ENCODE assay signal across 1 cellular context in genomic region chr2:32051836-32052439, GRCh38.
TF ChIP-seq lines count a peak whose summit lies in the region.

No MANE protein-coding gene starts in this region.

TF ChIP-seq in GM23338, 12 proteins besides CTCF, POLR2A, EP300 and RAD21 (continued from another document):
- TF ChIP-seq, protein P1, sequence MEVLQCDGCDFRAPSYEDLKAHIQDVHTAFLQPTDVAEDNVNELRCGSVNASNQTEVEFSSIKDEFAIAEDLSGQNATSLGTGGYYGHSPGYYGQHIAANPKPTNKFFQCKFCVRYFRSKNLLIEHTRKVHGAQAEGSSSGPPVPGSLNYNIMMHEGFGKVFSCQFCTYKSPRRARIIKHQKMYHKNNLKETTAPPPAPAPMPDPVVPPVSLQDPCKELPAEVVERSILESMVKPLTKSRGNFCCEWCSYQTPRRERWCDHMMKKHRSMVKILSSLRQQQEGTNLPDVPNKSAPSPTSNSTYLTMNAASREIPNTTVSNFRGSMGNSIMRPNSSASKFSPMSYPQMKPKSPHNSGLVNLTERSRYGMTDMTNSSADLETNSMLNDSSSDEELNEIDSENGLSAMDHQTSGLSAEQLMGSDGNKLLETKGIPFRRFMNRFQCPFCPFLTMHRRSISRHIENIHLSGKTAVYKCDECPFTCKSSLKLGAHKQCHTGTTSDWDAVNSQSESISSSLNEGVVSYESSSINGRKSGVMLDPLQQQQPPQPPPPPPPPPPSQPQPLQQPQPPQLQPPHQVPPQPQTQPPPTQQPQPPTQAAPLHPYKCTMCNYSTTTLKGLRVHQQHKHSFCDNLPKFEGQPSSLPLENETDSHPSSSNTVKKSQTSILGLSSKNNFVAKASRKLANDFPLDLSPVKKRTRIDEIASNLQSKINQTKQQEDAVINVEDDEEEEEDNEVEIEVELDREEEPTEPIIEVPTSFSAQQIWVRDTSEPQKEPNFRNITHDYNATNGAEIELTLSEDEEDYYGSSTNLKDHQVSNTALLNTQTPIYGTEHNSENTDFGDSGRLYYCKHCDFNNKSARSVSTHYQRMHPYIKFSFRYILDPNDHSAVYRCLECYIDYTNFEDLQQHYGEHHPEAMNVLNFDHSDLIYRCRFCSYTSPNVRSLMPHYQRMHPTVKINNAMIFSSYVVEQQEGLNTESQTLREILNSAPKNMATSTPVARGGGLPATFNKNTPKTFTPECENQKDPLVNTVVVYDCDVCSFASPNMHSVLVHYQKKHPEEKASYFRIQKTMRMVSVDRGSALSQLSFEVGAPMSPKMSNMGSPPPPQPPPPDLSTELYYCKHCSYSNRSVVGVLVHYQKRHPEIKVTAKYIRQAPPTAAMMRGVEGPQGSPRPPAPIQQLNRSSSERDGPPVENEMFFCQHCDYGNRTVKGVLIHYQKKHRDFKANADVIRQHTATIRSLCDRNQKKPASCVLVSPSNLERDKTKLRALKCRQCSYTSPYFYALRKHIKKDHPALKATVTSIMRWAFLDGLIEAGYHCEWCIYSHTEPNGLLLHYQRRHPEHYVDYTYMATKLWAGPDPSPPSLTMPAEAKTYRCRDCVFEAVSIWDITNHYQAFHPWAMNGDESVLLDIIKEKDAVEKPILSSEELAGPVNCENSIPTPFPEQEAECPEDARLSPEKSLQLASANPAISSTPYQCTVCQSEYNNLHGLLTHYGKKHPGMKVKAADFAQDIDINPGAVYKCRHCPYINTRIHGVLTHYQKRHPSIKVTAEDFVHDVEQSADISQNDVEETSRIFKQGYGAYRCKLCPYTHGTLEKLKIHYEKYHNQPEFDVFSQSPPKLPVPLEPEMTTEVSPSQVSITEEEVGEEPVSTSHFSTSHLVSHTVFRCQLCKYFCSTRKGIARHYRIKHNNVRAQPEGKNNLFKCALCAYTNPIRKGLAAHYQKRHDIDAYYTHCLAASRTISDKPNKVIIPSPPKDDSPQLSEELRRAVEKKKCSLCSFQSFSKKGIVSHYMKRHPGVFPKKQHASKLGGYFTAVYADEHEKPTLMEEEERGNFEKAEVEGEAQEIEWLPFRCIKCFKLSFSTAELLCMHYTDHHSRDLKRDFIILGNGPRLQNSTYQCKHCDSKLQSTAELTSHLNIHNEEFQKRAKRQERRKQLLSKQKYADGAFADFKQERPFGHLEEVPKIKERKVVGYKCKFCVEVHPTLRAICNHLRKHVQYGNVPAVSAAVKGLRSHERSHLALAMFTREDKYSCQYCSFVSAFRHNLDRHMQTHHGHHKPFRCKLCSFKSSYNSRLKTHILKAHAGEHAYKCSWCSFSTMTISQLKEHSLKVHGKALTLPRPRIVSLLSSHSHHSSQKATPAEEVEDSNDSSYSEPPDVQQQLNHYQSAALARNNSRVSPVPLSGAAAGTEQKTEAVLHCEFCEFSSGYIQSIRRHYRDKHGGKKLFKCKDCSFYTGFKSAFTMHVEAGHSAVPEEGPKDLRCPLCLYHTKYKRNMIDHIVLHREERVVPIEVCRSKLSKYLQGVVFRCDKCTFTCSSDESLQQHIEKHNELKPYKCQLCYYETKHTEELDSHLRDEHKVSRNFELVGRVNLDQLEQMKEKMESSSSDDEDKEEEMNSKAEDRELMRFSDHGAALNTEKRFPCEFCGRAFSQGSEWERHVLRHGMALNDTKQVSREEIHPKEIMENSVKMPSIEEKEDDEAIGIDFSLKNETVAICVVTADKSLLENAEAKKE (CRISPR knock-in tag; IDR thresholded peaks at IDR 0.05) = no peak
- TF ChIP-seq POLR2AphosphoS5 (IDR thresholded peaks at IDR 0.05; ENCODE audit: low read depth) = no peak
- no peak for TF ChIP-seq CREB1 (CRISPR knock-in tag; IDR thresholded peaks at IDR 0.05; ENCODE audit: low read depth)
- no peak for TF ChIP-seq ETS1 (IDR thresholded peaks at IDR 0.05)
